1 cellular context compared by ENCODE assay signal in the genomic region with DNA sequence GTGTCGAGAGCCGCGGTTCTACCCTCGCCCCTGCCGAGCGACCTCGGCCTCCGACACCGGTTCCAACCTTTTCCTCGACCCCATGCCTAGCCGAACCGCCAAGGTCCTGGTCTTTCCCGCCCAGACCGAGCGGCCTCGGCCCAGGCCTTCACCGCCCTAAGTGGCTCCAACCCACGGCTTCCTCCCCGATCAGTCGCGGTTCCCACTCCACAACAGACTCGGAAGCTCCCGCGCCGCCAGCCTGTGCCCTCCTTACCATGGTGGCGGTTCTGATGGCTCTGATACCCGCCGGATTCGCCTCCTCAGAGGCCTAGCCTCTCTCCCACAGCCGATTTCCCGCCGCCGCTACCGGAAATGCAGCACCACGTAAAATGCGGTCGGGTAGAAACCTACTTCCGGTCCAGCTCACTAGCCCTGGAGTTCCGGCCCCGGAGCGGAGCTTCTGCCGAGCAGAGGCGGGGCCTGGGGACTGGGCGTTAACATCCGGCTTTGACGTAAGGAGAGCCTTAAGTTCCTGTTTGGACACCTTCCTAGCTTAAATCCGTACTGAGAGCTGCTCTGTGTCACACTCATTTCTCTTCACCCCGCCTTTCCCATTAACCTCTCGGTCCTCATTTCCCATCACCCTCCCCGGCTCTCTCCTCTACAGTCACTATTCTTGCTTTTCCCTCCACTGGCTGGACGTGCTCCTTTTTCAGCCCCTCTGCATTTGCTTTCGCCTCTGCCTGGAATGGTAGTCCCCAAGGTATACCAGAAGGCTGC.
TF ChIP-seq lines count a peak whose summit lies in the region.

Gene SNRPB (minus strand): TSS at position 358 of the 762 bp plus-strand sequence. CDS start 99 bp downstream, at position 259.

TF ChIP-seq in K562, 482 proteins besides CTCF, POLR2A, EP300 and RAD21 (continued from another document and continues in another):
- TF ChIP-seq RERE (CRISPR knock-in tag; IDR thresholded peaks at IDR 0.05; ENCODE audit: borderline replicate concordance) (no peak), CBFA2T2 (conservative IDR thresholded peaks at IDR 0.05) (no peak), SLC30A9 (CRISPR knock-in tag; IDR thresholded peaks at IDR 0.05) (no peak), ARID2 (IDR thresholded peaks at IDR 0.05) (no peak), NR4A1 (CRISPR knock-in tag; IDR thresholded peaks at IDR 0.05) (no peak), NR4A1 (tag; IDR thresholded peaks at IDR 0.05) (no peak), MCM3 (IDR thresholded peaks at IDR 0.05) (no peak), NCOA4 (IDR thresholded peaks at IDR 0.05; ENCODE audit: partially characterized antibody) (no peak), RUNX1 (IDR thresholded peaks at IDR 0.05; ENCODE audit: low read depth) (no peak), NFIC (IDR thresholded peaks at IDR 0.05) (peak; percentile 66), MTA3 (IDR thresholded peaks at IDR 0.05; ENCODE audit: borderline replicate concordance) (peak; percentile 84), ZNF778 (CRISPR knock-in tag; IDR thresholded peaks at IDR 0.05) (no peak), BCLAF1 (IDR thresholded peaks at IDR 0.05; ENCODE audit: borderline replicate concordance in 1 of 2, control insufficient read depth in 1 of 2, low read depth in 2 of 2, low read length in 1 of 2) (peak in 1 of 2 experiments; percentile 91; a peak in 2 of 4 replicates), NFYB (IDR thresholded peaks at IDR 0.05; ENCODE audit: extremely low read depth, insufficient read length) (no peak), SRF (CRISPR knock-in tag; IDR thresholded peaks at IDR 0.05) (peak in 1 of 2 experiments; percentile 23; a peak in 1 of 4 replicates)
- TF ChIP-seq, protein P1, sequence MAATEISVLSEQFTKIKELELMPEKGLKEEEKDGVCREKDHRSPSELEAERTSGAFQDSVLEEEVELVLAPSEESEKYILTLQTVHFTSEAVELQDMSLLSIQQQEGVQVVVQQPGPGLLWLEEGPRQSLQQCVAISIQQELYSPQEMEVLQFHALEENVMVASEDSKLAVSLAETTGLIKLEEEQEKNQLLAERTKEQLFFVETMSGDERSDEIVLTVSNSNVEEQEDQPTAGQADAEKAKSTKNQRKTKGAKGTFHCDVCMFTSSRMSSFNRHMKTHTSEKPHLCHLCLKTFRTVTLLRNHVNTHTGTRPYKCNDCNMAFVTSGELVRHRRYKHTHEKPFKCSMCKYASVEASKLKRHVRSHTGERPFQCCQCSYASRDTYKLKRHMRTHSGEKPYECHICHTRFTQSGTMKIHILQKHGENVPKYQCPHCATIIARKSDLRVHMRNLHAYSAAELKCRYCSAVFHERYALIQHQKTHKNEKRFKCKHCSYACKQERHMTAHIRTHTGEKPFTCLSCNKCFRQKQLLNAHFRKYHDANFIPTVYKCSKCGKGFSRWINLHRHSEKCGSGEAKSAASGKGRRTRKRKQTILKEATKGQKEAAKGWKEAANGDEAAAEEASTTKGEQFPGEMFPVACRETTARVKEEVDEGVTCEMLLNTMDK (IDR thresholded peaks at IDR 0.05; ENCODE audit: borderline replicate concordance, insufficient read depth, low read depth, low read length, poor library complexity, severe bottlenecking), result no peak
- TF ChIP-seq, protein P2, sequence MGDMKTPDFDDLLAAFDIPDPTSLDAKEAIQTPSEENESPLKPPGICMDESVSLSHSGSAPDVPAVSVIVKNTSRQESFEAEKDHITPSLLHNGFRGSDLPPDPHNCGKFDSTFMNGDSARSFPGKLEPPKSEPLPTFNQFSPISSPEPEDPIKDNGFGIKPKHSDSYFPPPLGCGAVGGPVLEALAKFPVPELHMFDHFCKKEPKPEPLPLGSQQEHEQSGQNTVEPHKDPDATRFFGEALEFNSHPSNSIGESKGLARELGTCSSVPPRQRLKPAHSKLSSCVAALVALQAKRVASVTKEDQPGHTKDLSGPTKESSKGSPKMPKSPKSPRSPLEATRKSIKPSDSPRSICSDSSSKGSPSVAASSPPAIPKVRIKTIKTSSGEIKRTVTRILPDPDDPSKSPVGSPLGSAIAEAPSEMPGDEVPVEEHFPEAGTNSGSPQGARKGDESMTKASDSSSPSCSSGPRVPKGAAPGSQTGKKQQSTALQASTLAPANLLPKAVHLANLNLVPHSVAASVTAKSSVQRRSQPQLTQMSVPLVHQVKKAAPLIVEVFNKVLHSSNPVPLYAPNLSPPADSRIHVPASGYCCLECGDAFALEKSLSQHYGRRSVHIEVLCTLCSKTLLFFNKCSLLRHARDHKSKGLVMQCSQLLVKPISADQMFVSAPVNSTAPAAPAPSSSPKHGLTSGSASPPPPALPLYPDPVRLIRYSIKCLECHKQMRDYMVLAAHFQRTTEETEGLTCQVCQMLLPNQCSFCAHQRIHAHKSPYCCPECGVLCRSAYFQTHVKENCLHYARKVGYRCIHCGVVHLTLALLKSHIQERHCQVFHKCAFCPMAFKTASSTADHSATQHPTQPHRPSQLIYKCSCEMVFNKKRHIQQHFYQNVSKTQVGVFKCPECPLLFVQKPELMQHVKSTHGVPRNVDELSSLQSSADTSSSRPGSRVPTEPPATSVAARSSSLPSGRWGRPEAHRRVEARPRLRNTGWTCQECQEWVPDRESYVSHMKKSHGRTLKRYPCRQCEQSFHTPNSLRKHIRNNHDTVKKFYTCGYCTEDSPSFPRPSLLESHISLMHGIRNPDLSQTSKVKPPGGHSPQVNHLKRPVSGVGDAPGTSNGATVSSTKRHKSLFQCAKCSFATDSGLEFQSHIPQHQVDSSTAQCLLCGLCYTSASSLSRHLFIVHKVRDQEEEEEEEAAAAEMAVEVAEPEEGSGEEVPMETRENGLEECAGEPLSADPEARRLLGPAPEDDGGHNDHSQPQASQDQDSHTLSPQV (IDR thresholded peaks at IDR 0.05), result no peak
- TF ChIP-seq, protein P3, sequence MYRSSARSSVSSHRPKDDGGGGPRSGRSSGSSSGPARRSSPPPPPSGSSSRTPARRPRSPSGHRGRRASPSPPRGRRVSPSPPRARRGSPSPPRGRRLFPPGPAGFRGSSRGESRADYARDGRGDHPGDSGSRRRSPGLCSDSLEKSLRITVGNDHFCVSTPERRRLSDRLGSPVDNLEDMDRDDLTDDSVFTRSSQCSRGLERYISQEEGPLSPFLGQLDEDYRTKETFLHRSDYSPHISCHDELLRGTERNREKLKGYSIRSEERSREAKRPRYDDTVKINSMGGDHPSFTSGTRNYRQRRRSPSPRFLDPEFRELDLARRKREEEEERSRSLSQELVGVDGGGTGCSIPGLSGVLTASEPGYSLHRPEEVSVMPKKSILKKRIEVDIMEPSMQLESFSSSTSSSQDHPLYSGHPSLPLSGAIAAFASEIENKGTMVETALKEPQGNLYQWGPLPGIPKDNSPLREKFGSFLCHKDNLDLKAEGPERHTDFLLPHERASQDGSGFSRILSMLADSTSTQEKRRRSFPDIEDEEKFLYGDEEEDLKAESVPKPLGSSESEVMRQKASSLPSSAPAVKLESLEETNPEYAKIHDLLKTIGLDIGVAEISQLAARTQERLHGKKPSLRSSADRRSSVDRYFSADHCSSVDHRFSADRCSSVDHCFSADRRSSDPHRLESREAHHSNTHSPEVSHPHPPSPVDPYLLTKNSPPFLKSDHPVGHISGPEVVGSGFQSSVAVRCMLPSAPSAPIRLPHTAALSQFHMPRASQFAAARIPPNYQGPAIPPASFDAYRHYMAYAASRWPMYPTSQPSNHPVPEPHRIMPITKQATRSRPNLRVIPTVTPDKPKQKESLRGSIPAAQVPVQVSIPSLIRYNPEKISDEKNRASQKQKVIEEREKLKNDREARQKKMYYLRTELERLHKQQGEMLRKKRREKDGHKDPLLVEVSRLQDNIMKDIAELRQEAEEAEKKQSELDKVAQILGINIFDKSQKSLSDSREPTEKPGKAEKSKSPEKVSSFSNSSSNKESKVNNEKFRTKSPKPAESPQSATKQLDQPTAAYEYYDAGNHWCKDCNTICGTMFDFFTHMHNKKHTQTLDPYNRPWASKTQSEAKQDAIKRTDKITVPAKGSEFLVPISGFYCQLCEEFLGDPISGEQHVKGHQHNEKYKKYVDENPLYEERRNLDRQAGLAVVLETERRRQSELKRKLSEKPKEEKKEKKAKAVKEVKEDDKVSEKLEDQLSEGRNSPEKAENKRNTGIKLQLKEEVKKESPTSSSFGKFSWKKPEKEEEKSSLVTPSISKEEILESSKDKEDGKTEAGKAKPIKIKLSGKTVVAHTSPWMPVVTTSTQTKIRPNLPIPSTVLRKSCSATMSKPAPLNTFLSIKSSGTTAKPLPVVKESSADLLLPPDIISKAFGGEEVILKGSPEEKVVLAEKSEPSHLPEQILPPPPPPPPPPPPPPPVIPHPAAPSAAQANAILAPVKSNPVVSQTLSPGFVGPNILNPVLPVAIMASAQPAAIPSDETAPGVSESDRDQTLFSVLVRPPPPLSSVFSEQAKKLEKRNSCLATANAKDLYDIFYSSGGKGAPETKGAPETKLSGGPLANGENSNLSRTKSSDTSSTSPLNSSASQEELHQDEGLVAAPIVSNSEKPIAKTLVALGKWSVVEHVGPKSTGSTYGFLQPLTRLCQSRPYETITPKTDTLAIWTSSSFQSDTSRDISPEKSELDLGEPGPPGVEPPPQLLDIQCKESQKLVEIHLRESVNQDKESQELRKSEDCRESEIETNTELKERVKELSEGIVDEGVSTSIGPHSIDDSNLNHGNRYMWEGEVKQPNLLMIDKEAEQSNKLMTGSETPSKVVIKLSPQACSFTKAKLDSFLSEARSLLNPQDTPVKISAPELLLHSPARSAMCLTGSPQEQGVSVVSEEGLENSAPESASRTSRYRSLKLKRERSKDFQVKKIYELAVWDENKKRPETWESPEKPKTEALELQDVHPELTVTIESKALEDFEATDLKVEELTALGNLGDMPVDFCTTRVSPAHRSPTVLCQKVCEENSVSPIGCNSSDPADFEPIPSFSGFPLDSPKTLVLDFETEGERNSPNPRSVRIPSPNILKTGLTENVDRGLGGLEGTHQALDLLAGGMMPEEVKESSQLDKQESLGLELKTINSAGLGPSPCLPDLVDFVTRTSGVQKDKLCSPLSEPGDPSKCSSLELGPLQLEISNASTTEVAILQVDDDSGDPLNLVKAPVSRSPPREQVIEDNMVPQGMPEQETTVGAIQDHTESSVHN (IDR thresholded peaks at IDR 0.05; ENCODE audit: borderline replicate concordance in 1 of 2, low read depth in 1 of 2), result peak in 1 of 2 experiments; percentile 100; a peak in 2 of 4 replicates
- TF ChIP-seq, protein P4, sequence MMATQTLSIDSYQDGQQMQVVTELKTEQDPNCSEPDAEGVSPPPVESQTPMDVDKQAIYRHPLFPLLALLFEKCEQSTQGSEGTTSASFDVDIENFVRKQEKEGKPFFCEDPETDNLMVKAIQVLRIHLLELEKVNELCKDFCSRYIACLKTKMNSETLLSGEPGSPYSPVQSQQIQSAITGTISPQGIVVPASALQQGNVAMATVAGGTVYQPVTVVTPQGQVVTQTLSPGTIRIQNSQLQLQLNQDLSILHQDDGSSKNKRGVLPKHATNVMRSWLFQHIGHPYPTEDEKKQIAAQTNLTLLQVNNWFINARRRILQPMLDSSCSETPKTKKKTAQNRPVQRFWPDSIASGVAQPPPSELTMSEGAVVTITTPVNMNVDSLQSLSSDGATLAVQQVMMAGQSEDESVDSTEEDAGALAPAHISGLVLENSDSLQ (IDR thresholded peaks at IDR 0.05), result peak; percentile 79
